1 cellular context compared by ENCODE assay signal in genomic region chr11:46326813-46327416, GRCh38.
A peak's percentile ranks its signal among the peaks of the same experiment; 100 is the strongest.
TF ChIP-seq lines count a peak whose summit lies in the region.

No MANE protein-coding gene starts in this region.

TF ChIP-seq in HEK293, 187 proteins besides CTCF, POLR2A, EP300 and RAD21 (continued from another document):
- TF ChIP-seq, protein P1, sequence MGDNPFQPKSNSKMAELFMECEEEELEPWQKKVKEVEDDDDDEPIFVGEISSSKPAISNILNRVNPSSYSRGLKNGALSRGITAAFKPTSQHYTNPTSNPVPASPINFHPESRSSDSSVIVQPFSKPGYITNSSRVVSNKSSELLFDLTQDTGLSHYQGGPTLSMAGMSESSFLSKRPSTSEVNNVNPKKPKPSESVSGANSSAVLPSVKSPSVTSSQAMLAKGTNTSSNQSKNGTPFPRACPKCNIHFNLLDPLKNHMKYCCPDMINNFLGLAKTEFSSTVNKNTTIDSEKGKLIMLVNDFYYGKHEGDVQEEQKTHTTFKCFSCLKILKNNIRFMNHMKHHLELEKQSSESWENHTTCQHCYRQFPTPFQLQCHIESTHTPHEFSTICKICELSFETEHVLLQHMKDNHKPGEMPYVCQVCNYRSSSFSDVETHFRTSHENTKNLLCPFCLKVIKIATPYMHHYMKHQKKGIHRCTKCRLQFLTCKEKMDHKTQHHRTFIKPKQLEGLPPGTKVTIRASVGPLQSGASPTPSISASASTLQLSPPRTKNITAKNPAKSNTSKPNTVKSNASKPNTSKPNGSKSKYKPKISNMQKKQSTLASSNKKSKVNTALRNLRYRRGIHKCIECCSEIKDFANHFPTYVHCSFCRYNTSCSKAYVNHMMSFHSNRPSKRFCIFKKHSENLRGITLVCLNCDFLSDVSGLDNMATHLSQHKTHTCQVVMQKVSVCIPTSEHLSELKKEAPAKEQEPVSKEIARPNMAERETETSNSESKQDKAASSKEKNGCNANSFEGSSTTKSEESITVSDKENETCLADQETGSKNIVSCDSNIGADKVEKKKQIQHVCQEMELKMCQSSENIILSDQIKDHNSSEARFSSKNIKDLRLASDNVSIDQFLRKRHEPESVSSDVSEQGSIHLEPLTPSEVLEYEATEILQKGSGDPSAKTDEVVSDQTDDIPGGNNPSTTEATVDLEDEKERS (tag by site-specific recombination; IDR thresholded peaks at IDR 0.05): no peak
- TF ChIP-seq ZEB2 (tag by site-specific recombination; IDR thresholded peaks at IDR 0.05): no peak
- no peak for TF ChIP-seq YY1 (tag by site-specific recombination; IDR thresholded peaks at IDR 0.05)
- TF ChIP-seq HIC1 (tag by site-specific recombination; IDR thresholded peaks at IDR 0.05): no peak
- no peak for TF ChIP-seq ZNF510 (tag by site-specific recombination; IDR thresholded peaks at IDR 0.05; ENCODE audit: insufficient replicate concordance)
- no peak for TF ChIP-seq ZNF654 (tag by site-specific recombination; IDR thresholded peaks at IDR 0.05; ENCODE audit: low read depth)
- TF ChIP-seq ZBTB17 (tag by site-specific recombination; IDR thresholded peaks at IDR 0.05): peak; percentile 76
- TF ChIP-seq GLIS2 (tag by site-specific recombination; IDR thresholded peaks at IDR 0.05): no peak
- no peak for TF ChIP-seq ZNF707 (tag by site-specific recombination; IDR thresholded peaks at IDR 0.05)
- TF ChIP-seq ZBTB8A (tag by site-specific recombination; IDR thresholded peaks at IDR 0.05): no peak
- TF ChIP-seq SP7 (tag by site-specific recombination; IDR thresholded peaks at IDR 0.05): peak; percentile 58; the same call in 1 of the 2 replicates
- TF ChIP-seq ZNF239 (tag by site-specific recombination; IDR thresholded peaks at IDR 0.05): no peak
- no peak for TF ChIP-seq ZNF202 (tag by site-specific recombination; IDR thresholded peaks at IDR 0.05; ENCODE audit: borderline replicate concordance)
- TF ChIP-seq, protein P2, sequence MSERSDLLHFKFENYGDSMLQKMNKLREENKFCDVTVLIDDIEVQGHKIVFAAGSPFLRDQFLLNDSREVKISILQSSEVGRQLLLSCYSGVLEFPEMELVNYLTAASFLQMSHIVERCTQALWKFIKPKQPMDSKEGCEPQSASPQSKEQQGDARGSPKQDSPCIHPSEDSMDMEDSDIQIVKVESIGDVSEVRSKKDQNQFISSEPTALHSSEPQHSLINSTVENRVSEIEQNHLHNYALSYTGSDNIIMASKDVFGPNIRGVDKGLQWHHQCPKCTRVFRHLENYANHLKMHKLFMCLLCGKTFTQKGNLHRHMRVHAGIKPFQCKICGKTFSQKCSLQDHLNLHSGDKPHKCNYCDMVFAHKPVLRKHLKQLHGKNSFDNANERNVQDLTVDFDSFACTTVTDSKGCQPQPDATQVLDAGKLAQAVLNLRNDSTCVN (tag by site-specific recombination; optimal IDR thresholded peaks at IDR 0.05): no peak
